Comparison of ENCODE assay signal across 14 cellular contexts in genomic region chrX:24186986-24187385, GRCh38. TPM values are rescaled to one million over a fixed set of nuclear protein-coding genes. Genes with fewer than 3 reads are reported as not detected.
A peak's percentile ranks its signal among the peaks of the same experiment; 100 is the strongest.
DNase-seq lines count a peak whose midpoint lies in the region; ATAC-seq and TF ChIP-seq lines count a peak whose summit lies in the region.
"Had no signal": no experiment of that assay in that cellular context is flagged by ENCODE, and none has a peak within 500 bp of the region (broad histone marks: within the 10 kb centered on the region; RNA-seq: fewer than 3 reads in every experiment).

No MANE protein-coding gene starts in this region.

- intact Hi-C loops in activated CD4-positive, alpha-beta T cell treated with anti-CD3 and anti-CD28 coated beads for 36 hours (cut with DNase I, micrococcal nuclease) = no loop called here
- intact Hi-C loops in activated CD4-positive, alpha-beta T cell treated with anti-CD3 and anti-CD28 coated beads, Interleukin-2, amount 10 ng/mL, durations not matched to agents 24 days and 14 days (cut with micrococcal nuclease) = no loop called here
- intact Hi-C loops in CD4-positive, alpha-beta memory T cell (cut with micrococcal nuclease) = no loop called here

- no peak for ATAC-seq in activated CD4-positive, alpha-beta T cell treated with anti-CD3 and anti-CD28 coated beads for 36 hours
- no peak for ATAC-seq in WTC11
- ATAC-seq: GM23338 had no signal

- peak overlapping the region; percentile 34 for H3K4me2 ChIP-seq in hepatocyte
- H3K4me2 ChIP-seq: BLaER1 treated with 17β-estradiol and CSF1 and Interleukin-3, amounts not matched to agents 10 nM and 100 nM; GM23338 had no signal

- peaks cover 24% of the 10 kb centered on the region for H3K36me3 Mint-ChIP-seq in activated CD4-positive, alpha-beta T cell treated with anti-CD3 and anti-CD28 coated beads for 36 hours (ENCODE audit: low read depth)
- H3K36me3 Mint-ChIP-seq in activated CD4-positive, alpha-beta T cell treated with anti-CD3 and anti-CD28 coated beads, Interleukin-2, amount 10 ng/mL, durations not matched to agents 24 days and 14 days (ENCODE audit: low read depth) = peaks cover 14% of the 10 kb centered on the region
- peaks cover 28 to 34% of the 10 kb centered on the region in 2 donors for H3K36me3 Mint-ChIP-seq in CD4-positive, alpha-beta memory T cell
- H3K36me3 Mint-ChIP-seq in progenitor cell of endocrine pancreas (ENCODE audit: insufficient read depth) (peaks cover 54% of the 10 kb centered on the region), WTC11 (peaks cover 2% of the 10 kb centered on the region; the same call in 1 of the 2 replicates)

- H3K9me2 ChIP-seq in hepatocyte (replicated peaks; ENCODE audit: insufficient read depth) = no peaks in the 10 kb centered on the region

- no peak for TF ChIP-seq CTCF in hepatocyte (IDR thresholded peaks at IDR 0.05; ENCODE audit: poor library complexity)
- no peak for TF ChIP-seq CTCF in progenitor cell of endocrine pancreas (IDR thresholded peaks at IDR 0.05; ENCODE audit: unreplicated experiment)
- TF ChIP-seq CTCF in WTC11 (IDR thresholded peaks at IDR 0.05) = no peak
- no peak for TF ChIP-seq CTCF in GM10248 (IDR thresholded peaks at IDR 0.05; ENCODE audit: control extremely low read depth, extremely low read depth, low read depth, missing control alignments)

- WGBS in hepatocyte (ENCODE audit: low lambda C conversion rate, missing lambda C conversion rate) = 80% methylated on average over 4 of the region's 4 CpGs

- no peak for DNase-seq in activated CD4-positive, alpha-beta T cell treated with anti-CD3 and anti-CD28 coated beads for 36 hours
- DNase-seq in activated CD4-positive, alpha-beta T cell treated with anti-CD3 and anti-CD28 coated beads, Interleukin-2, amount 10 ng/mL, durations not matched to agents 24 days and 14 days = no peak
- DNase-seq in CD4-positive, alpha-beta memory T cell = no peak
- no peak for DNase-seq in hepatocyte (ENCODE audit: low spot score)
- no peak for DNase-seq in progenitor cell of endocrine pancreas (ENCODE audit: low spot score, unreplicated experiment)
- no peak for DNase-seq in COR-L47 (lab: John Stamatoyannopoulos, UW)
- DNase-seq in WTC11 (ENCODE audit: low spot score) = no peak
- no peak for DNase-seq in GM10248 (ENCODE audit: extremely low spot score)
- DNase-seq: CD4-positive, CD25-positive, alpha-beta regulatory T cell; GDM1; H7 had no signal

- CTCF ChIA-PET in activated CD4-positive, alpha-beta T cell treated with anti-CD3 and anti-CD28 coated beads for 36 hours (lab: Charles Lee) = interaction anchor here (1.3 kb wide), 1 partner anchor 13 kb away, joined by 5 read pairs; no protein-coding TSS in a partner anchor
- CTCF ChIA-PET in CD4-positive, alpha-beta memory T cell (lab: Charles Lee; ENCODE audit: partially characterized antibody) = no interaction called here
- CTCF ChIA-PET in WTC11 (lab: Charles Lee) (no interaction called here), GM10248 (lab: Yijun Ruan, JAX) (interaction anchor here (0.9 kb wide), 1 partner anchor 18 kb away, joined by 3 read pairs; no protein-coding TSS in a partner anchor)

- H3K27ac ChIP-seq in CD4-positive, alpha-beta memory T cell (ENCODE audit: low read depth, low read length) = no peak overlapping the region
- peak overlapping the region; percentile 69 for H3K27ac ChIP-seq in hepatocyte
- H3K27ac ChIP-seq: 22Rv1; BLaER1 treated with 17β-estradiol and CSF1 and Interleukin-3, amounts not matched to agents 10 nM and 100 nM had no signal

- no peaks in the 10 kb centered on the region for H3K27me3 ChIP-seq in CD4-positive, alpha-beta memory T cell (ENCODE audit: insufficient read depth, low read length)
- H3K27me3 ChIP-seq in hepatocyte = no peaks in the 10 kb centered on the region
- H3K27me3 ChIP-seq: BLaER1 treated with 17β-estradiol and CSF1 and Interleukin-3, amounts not matched to agents 10 nM and 100 nM had no signal

- H4K20me1 ChIP-seq in hepatocyte (ENCODE audit: insufficient read depth, poor library complexity, severe bottlenecking) = peaks cover 82% of the 10 kb centered on the region

- peaks cover 94% of the 10 kb centered on the region for H3K79me2 ChIP-seq in hepatocyte

- H3K27me3 Mint-ChIP-seq in activated CD4-positive, alpha-beta T cell treated with anti-CD3 and anti-CD28 coated beads for 36 hours = no peaks in the 10 kb centered on the region
- H3K27me3 Mint-ChIP-seq in activated CD4-positive, alpha-beta T cell treated with anti-CD3 and anti-CD28 coated beads, Interleukin-2, amount 10 ng/mL, durations not matched to agents 24 days and 14 days = no peaks in the 10 kb centered on the region
- H3K27me3 Mint-ChIP-seq in CD4-positive, alpha-beta memory T cell = no peaks in the 10 kb centered on the region
- H3K27me3 Mint-ChIP-seq in progenitor cell of endocrine pancreas = no peaks in the 10 kb centered on the region
- H3K27me3 Mint-ChIP-seq in WTC11 (ENCODE audit: low read depth) = no peaks in the 10 kb centered on the region
- H3K27me3 Mint-ChIP-seq: CD4-positive, CD25-positive, alpha-beta regulatory T cell had no signal

- H3K27ac Mint-ChIP-seq in activated CD4-positive, alpha-beta T cell treated with anti-CD3 and anti-CD28 coated beads for 36 hours = peak overlapping the region; percentile 17
- H3K27ac Mint-ChIP-seq in activated CD4-positive, alpha-beta T cell treated with anti-CD3 and anti-CD28 coated beads, Interleukin-2, amount 10 ng/mL, durations not matched to agents 24 days and 14 days = no peak overlapping the region
- peak overlapping the region in 4 of 7 donors; percentile 17 to 68 (median 45) for H3K27ac Mint-ChIP-seq in CD4-positive, alpha-beta memory T cell
- H3K27ac Mint-ChIP-seq in progenitor cell of endocrine pancreas (peak overlapping the region; percentile 26), WTC11 (no peak overlapping the region)
- H3K27ac Mint-ChIP-seq: GM23338 had no signal

- no peak overlapping the region for H3K4me3 ChIP-seq in CD4-positive, alpha-beta memory T cell (ENCODE audit: low read length in 2 of 2)
- no peak overlapping the region for H3K4me3 ChIP-seq in hepatocyte
- H3K4me3 ChIP-seq: BLaER1 treated with 17β-estradiol and CSF1 and Interleukin-3, amounts not matched to agents 10 nM and 100 nM; GM23338 had no signal

- H3K36me3 ChIP-seq in CD4-positive, alpha-beta memory T cell (ENCODE audit: insufficient read depth, low read length) = no peaks in the 10 kb centered on the region
- H3K36me3 ChIP-seq in hepatocyte (replicated peaks; ENCODE audit: insufficient read depth, low read depth) = no peaks in the 10 kb centered on the region

- POLR2A ChIA-PET in activated CD4-positive, alpha-beta T cell treated with anti-CD3 and anti-CD28 coated beads for 36 hours (lab: Charles Lee) = no interaction called here
- POLR2A ChIA-PET in CD4-positive, alpha-beta memory T cell (lab: Charles Lee; ENCODE audit: partially characterized antibody) = no interaction called here
- POLR2A ChIA-PET in WTC11 (lab: Charles Lee) (no interaction called here), GM10248 (lab: Yijun Ruan, JAX) (no interaction called here)

- H2AFZ ChIP-seq in hepatocyte = no peak overlapping the region
- H2AFZ ChIP-seq: GM23338 had no signal

- no peaks in the 10 kb centered on the region for H3K9me3 Mint-ChIP-seq in activated CD4-positive, alpha-beta T cell treated with anti-CD3 and anti-CD28 coated beads for 36 hours (ENCODE audit: low read depth)
- no peaks in the 10 kb centered on the region for H3K9me3 Mint-ChIP-seq in activated CD4-positive, alpha-beta T cell treated with anti-CD3 and anti-CD28 coated beads, Interleukin-2, amount 10 ng/mL, durations not matched to agents 24 days and 14 days
- H3K9me3 Mint-ChIP-seq in CD4-positive, alpha-beta memory T cell = no peaks in the 10 kb centered on the region
- H3K9me3 Mint-ChIP-seq in progenitor cell of endocrine pancreas (ENCODE audit: low read depth) = peaks cover 25% of the 10 kb centered on the region
- no peaks in the 10 kb centered on the region for H3K9me3 Mint-ChIP-seq in WTC11
- H3K9me3 Mint-ChIP-seq: CD4-positive, CD25-positive, alpha-beta regulatory T cell; GM23338 had no signal

- H3K4me1 ChIP-seq in CD4-positive, alpha-beta memory T cell (ENCODE audit: insufficient read depth, low read length) = peaks cover 27% of the 10 kb centered on the region
- peaks cover 29% of the 10 kb centered on the region for H3K4me1 ChIP-seq in hepatocyte (ENCODE audit: insufficient read depth)

- peaks cover 40% of the 10 kb centered on the region for H3K4me1 Mint-ChIP-seq in activated CD4-positive, alpha-beta T cell treated with anti-CD3 and anti-CD28 coated beads for 36 hours
- peaks cover 14% of the 10 kb centered on the region for H3K4me1 Mint-ChIP-seq in activated CD4-positive, alpha-beta T cell treated with anti-CD3 and anti-CD28 coated beads, Interleukin-2, amount 10 ng/mL, durations not matched to agents 24 days and 14 days
- peaks cover 23 to 63% (median 44%) of the 10 kb centered on the region in 4 donors for H3K4me1 Mint-ChIP-seq in CD4-positive, alpha-beta memory T cell
- H3K4me1 Mint-ChIP-seq in progenitor cell of endocrine pancreas (ENCODE audit: low read depth) (peaks cover 32% of the 10 kb centered on the region), WTC11 (no peaks in the 10 kb centered on the region; the same call in 1 of the 2 replicates)

- H3K4me3 Mint-ChIP-seq in activated CD4-positive, alpha-beta T cell treated with anti-CD3 and anti-CD28 coated beads for 36 hours = no peak overlapping the region
- H3K4me3 Mint-ChIP-seq in activated CD4-positive, alpha-beta T cell treated with anti-CD3 and anti-CD28 coated beads, Interleukin-2, amount 10 ng/mL, durations not matched to agents 24 days and 14 days = no peak overlapping the region
- no peak overlapping the region for H3K4me3 Mint-ChIP-seq in CD4-positive, alpha-beta memory T cell
- no peak overlapping the region for H3K4me3 Mint-ChIP-seq in progenitor cell of endocrine pancreas (ENCODE audit: low read depth)
- no peak overlapping the region for H3K4me3 Mint-ChIP-seq in WTC11
- H3K4me3 Mint-ChIP-seq: GM23338 had no signal

- no peaks in the 10 kb centered on the region for H3K9me3 ChIP-seq in CD4-positive, alpha-beta memory T cell (ENCODE audit: control insufficient read depth in 1 of 2, low read length in 2 of 2)
- H3K9me3 ChIP-seq in hepatocyte (ENCODE audit: low read depth) = no peaks in the 10 kb centered on the region

RNA-seq across cellular contexts. Expression of gene ZFX, which starts 37.5 kb away (rescaled TPM):
- 10 to 100 TPM; 34.0 to 37.9 TPM for total RNA-seq in activated CD4-positive, alpha-beta T cell treated with anti-CD3 and anti-CD28 coated beads for 36 hours
- 38.8 and 49.9 TPM in 2 replicates for total RNA-seq in activated CD4-positive, alpha-beta T cell treated with anti-CD3 and anti-CD28 coated beads, Interleukin-2, amount 10 ng/mL, durations not matched to agents 24 days and 14 days
- 10 to 100 TPM; 69.5 to 72.2 TPM for total RNA-seq in CD4-positive, alpha-beta memory T cell
- polyA plus RNA-seq in CD4-positive, alpha-beta memory T cell = 10 to 100 TPM; 33.7 to 43.8 TPM
- total RNA-seq in hepatocyte (71.7 and 74.0 TPM in 2 replicates), progenitor cell of endocrine pancreas (113 and 116 TPM in 2 replicates), WTC11 (2021) (19.3 to 24.3 TPM (median 23.4 TPM) in 3 replicates)
- 28.4 and 31.5 TPM in 2 replicates for polyA plus RNA-seq in hepatocyte

Comparison
In these comparisons a context has a peak if more than half of its experiments do, and no peak if none do; other contexts are left out.
1. H3K27ac Mint-ChIP-seq: peak in activated CD4-positive, alpha-beta T cell treated with anti-CD3 and anti-CD28 coated beads for 36 hours (single experiment), CD4-positive, alpha-beta memory T cell (4 of 7) and progenitor cell of endocrine pancreas (single experiment); none in activated CD4-positive, alpha-beta T cell treated with anti-CD3 and anti-CD28 coated beads, Interleukin-2, amount 10 ng/mL, durations not matched to agents 24 days and 14 days (single experiment) and WTC11 (single experiment).
2. CTCF ChIA-PET loops: an anchor here in activated CD4-positive, alpha-beta T cell treated with anti-CD3 and anti-CD28 coated beads for 36 hours (1.3 kb wide) and GM10248 (0.9 kb wide); none called in CD4-positive, alpha-beta memory T cell and WTC11.